ENCODE assay signal across 32 cellular contexts in the genomic region with DNA sequence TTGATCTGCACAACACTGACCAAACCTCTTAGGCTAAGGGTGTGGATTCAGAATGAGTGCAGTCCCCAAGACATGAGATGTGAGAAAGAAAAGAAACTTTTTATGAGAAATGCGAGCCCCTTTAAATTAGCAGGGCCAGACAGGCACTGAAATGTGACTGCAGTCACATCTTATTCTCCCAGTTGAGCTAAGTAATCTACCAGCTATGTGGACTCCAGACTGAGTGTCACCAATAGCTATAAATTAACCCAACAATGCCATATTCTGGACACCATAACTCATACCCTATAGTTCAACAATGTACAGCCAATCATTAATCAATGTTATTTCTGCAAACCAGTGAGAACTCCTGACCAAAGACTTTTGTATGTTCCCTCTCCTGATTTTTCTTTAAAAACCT.
"Had no signal": no experiment of that assay in that cellular context is flagged by ENCODE, and none has a peak within 500 bp of the region (broad histone marks: within the 10 kb centered on the region; RNA-seq: fewer than 3 reads in every experiment).

No MANE protein-coding gene starts in this region.

- H2AFZ ChIP-seq: PC-9 had no signal

- ATAC-seq: activated CD8-positive, alpha-beta memory T cell treated with anti-CD3 and anti-CD28 coated beads, Interleukin-2, amount 10 ng/mL, durations not matched to agents 7 days and 5 days; activated T-cell treated with anti-CD3 and anti-CD28 coated beads, Interleukin-2, amount 50 U/mL, for 72 hours had no signal

- H3K4me1 ChIP-seq: ascending aorta had no signal

- FAIRE-seq: bronchial epithelial cell had no signal

- DNase-seq: activated B cell treated with CpG ODN at 0.5 μM for 24 hours; activated CD4-positive, alpha-beta memory T cell treated with anti-CD3 and anti-CD28 coated beads, Interleukin-2, amount 10 ng/mL, durations not matched to agents 7 days and 5 days; activated CD4-positive, alpha-beta T cell treated with anti-CD3 and anti-CD28 coated beads for 48 hours; activated CD4-positive, CD25-positive, alpha-beta regulatory T cell treated with anti-CD3 and anti-CD28 coated beads, Interleukin-2, amount 50 U/mL, for 72 hours; activated CD8-positive, alpha-beta memory T cell treated with anti-CD3 and anti-CD28 coated beads for 24 hours; activated CD8-positive, alpha-beta memory T cell treated with anti-CD3 and anti-CD28 coated beads, Interleukin-2, amount 10 ng/mL, durations not matched to agents 7 days and 5 days; activated gamma-delta T cell; activated naive CD4-positive, alpha-beta T cell treated with Interleukin-2 at 50 U/mL for 16 hours; activated naive CD8-positive, alpha-beta T cell treated with anti-CD3 and anti-CD28 coated beads, Interleukin-2, amount 10 ng/mL, durations not matched to agents 7 days and 5 days; activated T-cell treated with anti-CD3 and anti-CD28 coated beads, Interleukin-2, amount 50 U/mL, for 1 hour; activated T-cell treated with anti-CD3 and anti-CD28 coated beads, Interleukin-2, amount 50 U/mL, for 72 hours; amygdala; caudate nucleus; cerebellar nuclear complex; Karpas-422; NCI-H1105; NCI-H1417 treated with DMSO at 0.1 percent for 48 hours; NCI-H1694; NCI-H1930; NCI-H2081 treated with DMSO at 0.1 percent for 48 hours; NCI-H226; NCI-H446 treated with DMSO at 0.1 percent for 48 hours; NCI-H524; PC-9; Right ventricle myocardium superior; SW 1271; T-helper 1 cell; T-helper 2 cell; T-helper 9 cell had no signal

- H3K27ac ChIP-seq: ascending aorta, PC-9, VCaP had no signal

- H3K4me2 ChIP-seq: PC-9 had no signal

- H3K4me3 ChIP-seq: ascending aorta, PC-9 had no signal

- H3K27me3 ChIP-seq: ascending aorta had no signal

- H3K9me3 ChIP-seq: ascending aorta had no signal
